In genomic region chr11:111782109-111782784, GRCh38 we compare ENCODE assay signal across 23 cellular contexts.
"Had no signal": no experiment of that assay in that cellular context is flagged by ENCODE, and none has a peak within 500 bp of the region (broad histone marks: within the 10 kb centered on the region; RNA-seq: fewer than 3 reads in every experiment).

No MANE protein-coding gene starts in this region.

- H3K9me3 ChIP-seq: gastroesophageal sphincter, heart left ventricle, prostate gland, right atrium auricular region, sigmoid colon, suprapubic skin, transverse colon, upper lobe of right lung, uterus had no signal

- H3K27me3 ChIP-seq: gastroesophageal sphincter, heart left ventricle, hepatocyte, right atrium auricular region, sigmoid colon, suprapubic skin, transverse colon, upper lobe of right lung, uterus had no signal

- ATAC-seq: effector memory CD8-positive, alpha-beta T cell; esophagus mucosa; gastroesophageal sphincter; heart left ventricle; naive thymus-derived CD4-positive, alpha-beta T cell; stimulated activated naive CD8-positive, alpha-beta T cell treated with anti-CD3 and anti-CD28 coated beads, Interleukin-15, amount 100 ng/mL, for 72 hours; upper lobe of right lung had no signal

- H3K4me3 ChIP-seq: coronary artery, gastroesophageal sphincter, heart left ventricle, hepatocyte, prostate gland, right atrium auricular region, sigmoid colon, suprapubic skin, transverse colon, upper lobe of right lung, uterus had no signal

- H3K4me1 ChIP-seq: gastroesophageal sphincter, prostate gland, sigmoid colon, suprapubic skin, upper lobe of right lung had no signal

- H3K36me3 ChIP-seq: prostate gland, transverse colon, uterus had no signal

- H3K27ac ChIP-seq: coronary artery, gastroesophageal sphincter, hepatocyte, prostate gland, sigmoid colon, suprapubic skin, upper lobe of right lung, uterus had no signal

- DNase-seq: effector memory CD8-positive, alpha-beta T cell; foreskin fibroblast; heart left ventricle; kidney glomerular epithelial cell; mesenchymal stem cell; naive thymus-derived CD4-positive, alpha-beta T cell; nephron progenitor cell; nucleus accumbens; sigmoid colon; stimulated activated CD4-positive, alpha-beta T cell treated with anti-CD3 and anti-CD28 coated beads, Interleukin-15, amount 100 ng/mL, for 24 hours; stimulated activated CD4-positive, alpha-beta T cell treated with anti-CD3 and anti-CD28 coated beads, Interleukin-2, amount 100 ng/mL, for 48 hours; stimulated activated naive CD4-positive, alpha-beta T cell; stimulated activated naive CD8-positive, alpha-beta T cell treated with anti-CD3 and anti-CD28 coated beads, Interleukin-15, amount 100 ng/mL, for 72 hours; transverse colon; upper lobe of right lung; uterus had no signal
